1 cellular context compared by ENCODE assay signal in genomic region chr16:9122342-9122741, GRCh38.
A peak's percentile ranks its signal among the peaks of the same experiment; 100 is the strongest.
TF ChIP-seq lines count a peak whose summit lies in the region.

No MANE protein-coding gene starts in this region.

TF ChIP-seq in HepG2, 621 proteins besides CTCF, POLR2A, EP300 and RAD21:
- 0 out of 2 replicates have a peak, but pooled peaks have one; percentile 8 for TF ChIP-seq ZNF501 (CRISPR knock-in tag; IDR thresholded peaks at IDR 0.05)
- TF ChIP-seq ETV5 (CRISPR knock-in tag; IDR thresholded peaks at IDR 0.05; ENCODE audit: borderline replicate concordance) = no peak
- TF ChIP-seq ESRRA (CRISPR knock-in tag; IDR thresholded peaks at IDR 0.05; ENCODE audit: low read depth) = no peak
- TF ChIP-seq AGO2 (optimal IDR thresholded peaks at IDR 0.05; ENCODE audit: low read depth, low read length) = peak; percentile 57
- TF ChIP-seq IRF9 (CRISPR knock-in tag; IDR thresholded peaks at IDR 0.05; ENCODE audit: borderline replicate concordance) = no peak
- TF ChIP-seq SNRNP70 (IDR thresholded peaks at IDR 0.05; ENCODE audit: low read depth, low read length) = no peak
- no peak for TF ChIP-seq ZNF609 (CRISPR knock-in tag; IDR thresholded peaks at IDR 0.05; ENCODE audit: borderline replicate concordance)
- no peak for TF ChIP-seq DZIP1 (CRISPR knock-in tag; IDR thresholded peaks at IDR 0.05)
- no peak for TF ChIP-seq ZNF589 (CRISPR knock-in tag; conservative IDR thresholded peaks at IDR 0.05)
- no peak for TF ChIP-seq ZFX (CRISPR knock-in tag; IDR thresholded peaks at IDR 0.05; ENCODE audit: low read depth)
- TF ChIP-seq ZNF570 (CRISPR knock-in tag; IDR thresholded peaks at IDR 0.05; ENCODE audit: borderline replicate concordance) = no peak
- TF ChIP-seq KLF11 (CRISPR knock-in tag; IDR thresholded peaks at IDR 0.05) = no peak
- TF ChIP-seq FOXA3 (CRISPR knock-in tag; IDR thresholded peaks at IDR 0.05) = no peak
- no peak for TF ChIP-seq MAFK (conservative IDR thresholded peaks at IDR 0.05 in 1 of 2, IDR thresholded peaks at IDR 0.05 in 1 of 2; ENCODE audit: low read length in 2 of 2)
- no peak for TF ChIP-seq ZNF101 (CRISPR knock-in tag; IDR thresholded peaks at IDR 0.05; ENCODE audit: borderline replicate concordance, low read depth)
- no peak for TF ChIP-seq ATF3 (CRISPR knock-in tag; IDR thresholded peaks at IDR 0.05)
- no peak for TF ChIP-seq HDAC1 (CRISPR knock-in tag; IDR thresholded peaks at IDR 0.05)
- no peak for TF ChIP-seq ZFP91 (CRISPR knock-in tag; IDR thresholded peaks at IDR 0.05; ENCODE audit: borderline replicate concordance)
- 0 out of 2 replicates have a peak, but pooled peaks have one; percentile 10 for TF ChIP-seq ZNF687 (CRISPR knock-in tag; IDR thresholded peaks at IDR 0.05)
- TF ChIP-seq TRAFD1 (CRISPR knock-in tag; IDR thresholded peaks at IDR 0.05; ENCODE audit: borderline replicate concordance) = no peak
TF ChIP-seq in HepG2: peak in this region for 3.
